8 cellular contexts compared by ENCODE assay signal in the genomic region with DNA sequence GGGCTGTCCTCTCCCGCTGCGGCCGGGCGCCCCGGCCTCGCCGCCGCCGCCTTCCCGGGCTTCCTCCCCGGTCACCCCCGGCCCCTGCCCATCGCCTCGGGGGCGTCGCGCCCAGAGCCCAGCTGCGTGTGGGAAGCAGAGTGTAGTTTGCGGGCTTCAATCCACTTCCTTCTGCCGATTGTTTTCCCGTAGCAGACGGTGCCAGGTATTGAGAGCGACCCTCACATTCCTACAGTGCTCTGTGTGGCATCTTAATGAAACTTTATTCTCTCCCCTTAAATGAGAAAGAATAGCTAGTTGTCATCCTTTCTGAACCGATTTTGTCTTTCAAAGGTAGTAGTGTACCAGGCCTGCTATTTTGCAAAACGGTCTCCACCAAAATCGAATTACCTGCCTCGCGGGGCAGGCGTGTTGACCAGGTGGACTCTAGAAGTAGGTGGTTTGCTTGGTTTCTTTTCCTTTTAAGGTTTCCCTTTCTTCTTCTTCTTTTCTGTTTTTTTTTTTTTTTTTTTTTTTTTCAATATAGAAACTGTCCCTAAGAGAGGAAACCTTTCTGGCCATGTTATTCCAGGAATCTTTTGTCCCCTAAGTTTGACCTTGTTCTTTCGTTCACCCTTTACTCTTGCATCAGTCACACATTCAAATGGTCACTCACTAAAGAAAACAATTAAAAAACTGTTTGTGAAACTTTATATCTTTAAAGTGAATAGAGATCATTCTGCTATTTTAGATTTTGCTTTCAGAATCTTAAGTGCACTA. TPM values are rescaled to one million over a fixed set of nuclear protein-coding genes. Genes with fewer than 3 reads are reported as not detected.
A peak's percentile ranks its signal among the peaks of the same experiment; 100 is the strongest.
DNase-seq lines count a peak whose midpoint lies in the region; ATAC-seq and TF ChIP-seq lines count a peak whose summit lies in the region.

No MANE protein-coding gene starts in this region.

- intact Hi-C loops in activated B cell treated with CpG ODN at 0.5 μM for 24 hours (cut with micrococcal nuclease): loop anchor here (1.0 to 10.0 kb wide), 11 partner anchors 37 to 1882 kb away; a partner anchor contains a TSS
- intact Hi-C loops in psoas muscle (cut with DNase I): loop anchor here (1.0 to 5.0 kb wide), 3 partner anchors 77 to 96 kb away; no protein-coding TSS in a partner anchor

- 0 to 1% (median 0%) methylated on average over 16 to 30 of the region's 30 CpGs for WGBS in psoas muscle, 3 donors

- ATAC-seq in HG03159 (IDR thresholded peaks at IDR 0.05; ENCODE audit: unreplicated experiment) (peak; percentile 0), activated B cell treated with CpG ODN at 0.5 μM for 24 hours (ENCODE audit: low read depth) (no peak), psoas muscle (peak in 1 of 4 donors; percentile 15), GM18907 (IDR thresholded peaks at IDR 0.05; ENCODE audit: unreplicated experiment) (no peak), GM21737 (IDR thresholded peaks at IDR 0.05; ENCODE audit: unreplicated experiment) (no peak)

- H3K4me1 ChIP-seq in psoas muscle: peaks cover 21% of the 10 kb centered on the region

- peak overlapping the region; percentile 88 for H3K27ac Mint-ChIP-seq in activated B cell treated with CpG ODN at 0.5 μM for 24 hours

- POLR2A ChIA-PET in activated B cell treated with CpG ODN at 0.5 μM for 24 hours (lab: Charles Lee): interaction anchor here (0.7 kb wide), 1 partner anchor 1210 kb away, joined by 9 read pairs; no protein-coding TSS in a partner anchor

- peak overlapping the region; percentile 93 for H3K4me3 ChIP-seq in psoas muscle

- in situ Hi-C loops in Caki2 (cut with HindIII; ENCODE audit: low pct_unique_long_range_greater_than_20kb, low sequenced_read_pairs): no loop called here

- H3K27me3 ChIP-seq in psoas muscle (ENCODE audit: insufficient read depth in 3 of 3, low read length in 2 of 3): no peaks in the 10 kb centered on the region

- H3K27me3 Mint-ChIP-seq in activated B cell treated with CpG ODN at 0.5 μM for 24 hours: no peaks in the 10 kb centered on the region

- H3K36me3 Mint-ChIP-seq in activated B cell treated with CpG ODN at 0.5 μM for 24 hours (ENCODE audit: low read depth): no peaks in the 10 kb centered on the region

- CTCF ChIA-PET in activated B cell treated with CpG ODN at 0.5 μM for 24 hours (lab: Charles Lee): no interaction called here

- H3K27ac ChIP-seq in psoas muscle: peak overlapping the region; percentile 97

- H3K4me3 Mint-ChIP-seq in activated B cell treated with CpG ODN at 0.5 μM for 24 hours: peak overlapping the region; percentile 88

- no peaks in the 10 kb centered on the region for H3K9me3 ChIP-seq in psoas muscle

- H3K9me3 Mint-ChIP-seq in activated B cell treated with CpG ODN at 0.5 μM for 24 hours: no peaks in the 10 kb centered on the region

- peak; percentile 39 for DNase-seq in Caki2 (ENCODE audit: low read depth)
- DNase-seq in activated B cell treated with CpG ODN at 0.5 μM for 24 hours: no peak
- peak; percentile 13 for DNase-seq in foreskin melanocyte
- peak in 1 of 2 donors; percentile 77 for DNase-seq in psoas muscle
- no peak for DNase-seq in stimulated activated CD4-positive, alpha-beta T cell treated with anti-CD3 and anti-CD28 coated beads, Interleukin-1b, Interleukin-23, amount 100 ng/mL, for 48 hours

- peaks cover 46% of the 10 kb centered on the region for H3K4me1 Mint-ChIP-seq in activated B cell treated with CpG ODN at 0.5 μM for 24 hours

- no peaks in the 10 kb centered on the region for H3K36me3 ChIP-seq in psoas muscle (ENCODE audit: insufficient read depth in 1 of 2, low read depth in 1 of 2)

- TF ChIP-seq CTCF in activated B cell treated with CpG ODN at 0.5 μM for 24 hours (IDR thresholded peaks at IDR 0.05) (no peak), psoas muscle (IDR thresholded peaks at IDR 0.05) (no peak)

RNA-seq across cellular contexts. Expression of a gene that starts 0.9 kb away (rescaled TPM):
- total RNA-seq in Caki2 (2014; rRNA removed; shearing (Covaris generic); ENCODE audit: low replicate concordance): 15.8 and 26.8 TPM in 2 replicates
- total RNA-seq in activated B cell treated with CpG ODN at 0.5 μM for 24 hours (37.2 and 38.3 TPM in 2 replicates), psoas muscle (100 to 1,000 TPM; 104 to 149 (median 116) TPM)
- 10 to 100 TPM; 20.0 to 59.3 (median 53.8) TPM for polyA plus RNA-seq in psoas muscle

Comparison
In these comparisons a context has a peak if more than half of its experiments do, and no peak if none do; other contexts are left out.
1. DNase-seq: peak in Caki2 (single experiment) and foreskin melanocyte (single experiment); none in activated B cell treated with CpG ODN at 0.5 μM for 24 hours (single experiment) and stimulated activated CD4-positive, alpha-beta T cell treated with anti-CD3 and anti-CD28 coated beads, Interleukin-1b, Interleukin-23, amount 100 ng/mL, for 48 hours (single experiment).